In genomic region chr10:77415311-77415960, GRCh38 we compare ENCODE assay signal across 1 cellular context.
TF ChIP-seq lines count a peak whose summit lies in the region.

No MANE protein-coding gene starts in this region.

TF ChIP-seq in IMR-90, 13 proteins besides CTCF, POLR2A, EP300 and RAD21 (continued from another document):
- TF ChIP-seq RCOR1 (IDR thresholded peaks at IDR 0.05; ENCODE audit: insufficient replicate concordance, low read length) (no peak), BHLHE40 (IDR thresholded peaks at IDR 0.05; ENCODE audit: low read depth, low read length) (no peak), USF2 (IDR thresholded peaks at IDR 0.05; ENCODE audit: low read depth, low read length) (no peak), RFX5 (IDR thresholded peaks at IDR 0.05; ENCODE audit: low read depth, low read length) (no peak), MAZ (IDR thresholded peaks at IDR 0.05; ENCODE audit: borderline replicate concordance, low read depth, low read length) (no peak), NFE2L2 (IDR thresholded peaks at IDR 0.05; ENCODE audit: low read depth, low read length) (no peak), CHD1 (IDR thresholded peaks at IDR 0.05; ENCODE audit: low read depth, low read length) (no peak), CEBPB (IDR thresholded peaks at IDR 0.05; ENCODE audit: low read depth, low read length) (no peak), SMC3 (IDR thresholded peaks at IDR 0.05; ENCODE audit: low read depth, low read length) (no peak), MAFK (IDR thresholded peaks at IDR 0.05; ENCODE audit: low read depth, low read length) (no peak)
TF ChIP-seq in IMR-90: peak in this region for 0.
